Comparison of ENCODE assay signal across 1 cellular context in the genomic region with DNA sequence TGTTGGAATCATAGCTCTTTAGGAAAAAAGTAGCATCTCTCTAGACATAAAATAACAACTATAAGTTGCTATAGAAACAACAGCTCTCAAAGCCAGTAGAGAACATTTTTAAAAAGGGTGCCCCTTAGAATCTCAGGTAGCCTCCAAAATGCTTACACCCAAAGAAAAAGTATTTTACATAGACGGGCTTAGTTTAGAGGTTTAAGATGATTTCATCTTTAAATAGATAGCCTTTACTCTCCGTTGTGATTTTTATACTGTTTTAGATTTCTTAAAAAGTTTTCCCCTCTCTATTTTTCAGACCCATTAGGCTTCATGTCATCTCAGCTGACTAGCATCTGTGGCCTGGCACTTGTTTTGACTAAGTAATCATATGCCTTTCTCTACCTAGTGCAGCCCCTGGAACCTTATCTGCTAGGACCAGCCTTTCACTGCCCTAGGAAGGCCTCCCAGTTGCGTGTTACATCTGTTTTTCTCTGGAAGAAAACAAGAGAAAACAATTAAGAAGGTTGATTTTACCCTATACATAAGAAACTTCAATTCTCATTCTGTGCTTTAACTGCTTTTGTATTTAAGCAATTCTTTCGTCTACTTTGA.
TF ChIP-seq lines count a peak whose summit lies in the region.

No MANE protein-coding gene starts in this region.

TF ChIP-seq in K562, 482 proteins besides CTCF, POLR2A, EP300 and RAD21 (continued from another document and continues in another):
- TF ChIP-seq MBD2 (IDR thresholded peaks at IDR 0.05; ENCODE audit: borderline replicate concordance, low read depth): no peak; the same call in 1 of the 2 replicates
- no peak for TF ChIP-seq FOXA3 (CRISPR knock-in tag; conservative IDR thresholded peaks at IDR 0.05 in 1 of 2, IDR thresholded peaks at IDR 0.05 in 1 of 2)
- TF ChIP-seq TAF15 (IDR thresholded peaks at IDR 0.05; ENCODE audit: low read depth, low read length): no peak
- TF ChIP-seq ZNF407 (IDR thresholded peaks at IDR 0.05; ENCODE audit: low read depth): no peak
- TF ChIP-seq ZNF668 (CRISPR knock-in tag; IDR thresholded peaks at IDR 0.05): no peak
- no peak for TF ChIP-seq TBP (optimal IDR thresholded peaks at IDR 0.05; ENCODE audit: low read depth, low read length)
- TF ChIP-seq TARDBP (IDR thresholded peaks at IDR 0.05): no peak
- TF ChIP-seq, protein P1, sequence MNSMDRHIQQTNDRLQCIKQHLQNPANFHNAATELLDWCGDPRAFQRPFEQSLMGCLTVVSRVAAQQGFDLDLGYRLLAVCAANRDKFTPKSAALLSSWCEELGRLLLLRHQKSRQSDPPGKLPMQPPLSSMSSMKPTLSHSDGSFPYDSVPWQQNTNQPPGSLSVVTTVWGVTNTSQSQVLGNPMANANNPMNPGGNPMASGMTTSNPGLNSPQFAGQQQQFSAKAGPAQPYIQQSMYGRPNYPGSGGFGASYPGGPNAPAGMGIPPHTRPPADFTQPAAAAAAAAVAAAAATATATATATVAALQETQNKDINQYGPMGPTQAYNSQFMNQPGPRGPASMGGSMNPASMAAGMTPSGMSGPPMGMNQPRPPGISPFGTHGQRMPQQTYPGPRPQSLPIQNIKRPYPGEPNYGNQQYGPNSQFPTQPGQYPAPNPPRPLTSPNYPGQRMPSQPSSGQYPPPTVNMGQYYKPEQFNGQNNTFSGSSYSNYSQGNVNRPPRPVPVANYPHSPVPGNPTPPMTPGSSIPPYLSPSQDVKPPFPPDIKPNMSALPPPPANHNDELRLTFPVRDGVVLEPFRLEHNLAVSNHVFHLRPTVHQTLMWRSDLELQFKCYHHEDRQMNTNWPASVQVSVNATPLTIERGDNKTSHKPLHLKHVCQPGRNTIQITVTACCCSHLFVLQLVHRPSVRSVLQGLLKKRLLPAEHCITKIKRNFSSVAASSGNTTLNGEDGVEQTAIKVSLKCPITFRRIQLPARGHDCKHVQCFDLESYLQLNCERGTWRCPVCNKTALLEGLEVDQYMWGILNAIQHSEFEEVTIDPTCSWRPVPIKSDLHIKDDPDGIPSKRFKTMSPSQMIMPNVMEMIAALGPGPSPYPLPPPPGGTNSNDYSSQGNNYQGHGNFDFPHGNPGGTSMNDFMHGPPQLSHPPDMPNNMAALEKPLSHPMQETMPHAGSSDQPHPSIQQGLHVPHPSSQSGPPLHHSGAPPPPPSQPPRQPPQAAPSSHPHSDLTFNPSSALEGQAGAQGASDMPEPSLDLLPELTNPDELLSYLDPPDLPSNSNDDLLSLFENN (IDR thresholded peaks at IDR 0.05; ENCODE audit: low read depth in 2 of 2, low read length in 2 of 2): peak in 1 of 2 experiments; percentile 50; a peak in 1 of 4 replicates
- TF ChIP-seq PCBP1 (IDR thresholded peaks at IDR 0.05; ENCODE audit: low read depth, low read length, poor library complexity, severe bottlenecking): no peak
- TF ChIP-seq, protein P2, sequence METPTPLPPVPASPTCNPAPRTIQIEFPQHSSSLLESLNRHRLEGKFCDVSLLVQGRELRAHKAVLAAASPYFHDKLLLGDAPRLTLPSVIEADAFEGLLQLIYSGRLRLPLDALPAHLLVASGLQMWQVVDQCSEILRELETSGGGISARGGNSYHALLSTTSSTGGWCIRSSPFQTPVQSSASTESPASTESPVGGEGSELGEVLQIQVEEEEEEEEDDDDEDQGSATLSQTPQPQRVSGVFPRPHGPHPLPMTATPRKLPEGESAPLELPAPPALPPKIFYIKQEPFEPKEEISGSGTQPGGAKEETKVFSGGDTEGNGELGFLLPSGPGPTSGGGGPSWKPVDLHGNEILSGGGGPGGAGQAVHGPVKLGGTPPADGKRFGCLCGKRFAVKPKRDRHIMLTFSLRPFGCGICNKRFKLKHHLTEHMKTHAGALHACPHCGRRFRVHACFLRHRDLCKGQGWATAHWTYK (CRISPR knock-in tag; IDR thresholded peaks at IDR 0.05): no peak
- peak; percentile 40; the same call in 1 of the 2 replicates for TF ChIP-seq HDAC2 (IDR thresholded peaks at IDR 0.05)
- no peak for TF ChIP-seq ZNF551 (CRISPR knock-in tag; IDR thresholded peaks at IDR 0.05)
- TF ChIP-seq SP1 (CRISPR knock-in tag; IDR thresholded peaks at IDR 0.05): no peak
- TF ChIP-seq, protein P3, sequence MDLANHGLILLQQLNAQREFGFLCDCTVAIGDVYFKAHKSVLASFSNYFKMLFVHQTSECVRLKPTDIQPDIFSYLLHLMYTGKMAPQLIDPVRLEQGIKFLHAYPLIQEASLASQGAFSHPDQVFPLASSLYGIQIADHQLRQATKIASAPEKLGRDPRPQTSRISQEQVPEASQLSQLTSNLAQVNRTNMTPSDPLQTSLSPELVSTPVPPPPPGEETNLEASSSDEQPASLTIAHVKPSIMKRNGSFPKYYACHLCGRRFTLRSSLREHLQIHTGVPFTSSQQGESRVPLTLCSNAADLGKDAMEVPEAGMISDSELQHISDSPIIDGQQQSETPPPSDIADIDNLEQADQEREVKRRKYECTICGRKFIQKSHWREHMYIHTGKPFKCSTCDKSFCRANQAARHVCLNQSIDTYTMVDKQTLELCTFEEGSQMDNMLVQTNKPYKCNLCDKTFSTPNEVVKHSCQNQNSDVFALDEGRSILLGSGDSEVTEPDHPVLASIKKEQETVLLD (IDR thresholded peaks at IDR 0.05): no peak
- TF ChIP-seq ZFP1 (CRISPR knock-in tag; IDR thresholded peaks at IDR 0.05): no peak
- peak; percentile 65; the same call in 1 of the 2 replicates for TF ChIP-seq DMBX1 (CRISPR knock-in tag; IDR thresholded peaks at IDR 0.05; ENCODE audit: borderline replicate concordance)
- no peak for TF ChIP-seq ZBTB1 (CRISPR knock-in tag; IDR thresholded peaks at IDR 0.05; ENCODE audit: borderline replicate concordance, low read depth)
- TF ChIP-seq SMARCC2 (IDR thresholded peaks at IDR 0.05; ENCODE audit: low read depth): peak; percentile 88; the same call in 1 of the 2 replicates
- 0 out of 2 replicates have a peak, but pooled peaks have one; percentile 6 for TF ChIP-seq CREM (IDR thresholded peaks at IDR 0.05; ENCODE audit: low read depth)
- peak; percentile 84 for TF ChIP-seq PML (IDR thresholded peaks at IDR 0.05; ENCODE audit: low read length)
- no peak for TF ChIP-seq CCAR2 (IDR thresholded peaks at IDR 0.05; ENCODE audit: low read depth, low read length)
- peak; percentile 63; the same call in 1 of the 2 replicates for TF ChIP-seq GATAD2B (IDR thresholded peaks at IDR 0.05; ENCODE audit: borderline replicate concordance)
- no peak for TF ChIP-seq HBP1 (CRISPR knock-in tag; IDR thresholded peaks at IDR 0.05)
- peak; percentile 81 for TF ChIP-seq STAT5A (IDR thresholded peaks at IDR 0.05; ENCODE audit: borderline replicate concordance, low read length)
- no peak for TF ChIP-seq PTRF (tag; IDR thresholded peaks at IDR 0.05)
- TF ChIP-seq, protein P4, sequence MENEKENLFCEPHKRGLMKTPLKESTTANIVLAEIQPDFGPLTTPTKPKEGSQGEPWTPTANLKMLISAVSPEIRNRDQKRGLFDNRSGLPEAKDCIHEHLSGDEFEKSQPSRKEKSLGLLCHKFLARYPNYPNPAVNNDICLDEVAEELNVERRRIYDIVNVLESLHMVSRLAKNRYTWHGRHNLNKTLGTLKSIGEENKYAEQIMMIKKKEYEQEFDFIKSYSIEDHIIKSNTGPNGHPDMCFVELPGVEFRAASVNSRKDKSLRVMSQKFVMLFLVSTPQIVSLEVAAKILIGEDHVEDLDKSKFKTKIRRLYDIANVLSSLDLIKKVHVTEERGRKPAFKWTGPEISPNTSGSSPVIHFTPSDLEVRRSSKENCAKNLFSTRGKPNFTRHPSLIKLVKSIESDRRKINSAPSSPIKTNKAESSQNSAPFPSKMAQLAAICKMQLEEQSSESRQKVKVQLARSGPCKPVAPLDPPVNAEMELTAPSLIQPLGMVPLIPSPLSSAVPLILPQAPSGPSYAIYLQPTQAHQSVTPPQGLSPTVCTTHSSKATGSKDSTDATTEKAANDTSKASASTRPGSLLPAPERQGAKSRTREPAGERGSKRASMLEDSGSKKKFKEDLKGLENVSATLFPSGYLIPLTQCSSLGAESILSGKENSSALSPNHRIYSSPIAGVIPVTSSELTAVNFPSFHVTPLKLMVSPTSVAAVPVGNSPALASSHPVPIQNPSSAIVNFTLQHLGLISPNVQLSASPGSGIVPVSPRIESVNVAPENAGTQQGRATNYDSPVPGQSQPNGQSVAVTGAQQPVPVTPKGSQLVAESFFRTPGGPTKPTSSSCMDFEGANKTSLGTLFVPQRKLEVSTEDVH (IDR thresholded peaks at IDR 0.05; ENCODE audit: low read depth, partially characterized antibody): no peak
- TF ChIP-seq PRPF4 (IDR thresholded peaks at IDR 0.05; ENCODE audit: insufficient read depth, low read depth, low read length, poor library complexity, severe bottlenecking): no peak
- TF ChIP-seq HDAC6 (IDR thresholded peaks at IDR 0.05; ENCODE audit: low read depth, low read length): no peak
- TF ChIP-seq HMBOX1 (IDR thresholded peaks at IDR 0.05): peak; percentile 87
- no peak for TF ChIP-seq TRIM28 (IDR thresholded peaks at IDR 0.05)
- no peak; the same call in 1 of the 2 replicates for TF ChIP-seq MTA1 (IDR thresholded peaks at IDR 0.05; ENCODE audit: borderline replicate concordance)
- TF ChIP-seq SIRT6 (IDR thresholded peaks at IDR 0.05; ENCODE audit: low read depth, low read length): no peak
- TF ChIP-seq HMGN3 (IDR thresholded peaks at IDR 0.05; ENCODE audit: borderline replicate concordance, extremely low read depth, insufficient read length, low read depth, low read length): no peak
- TF ChIP-seq GATA2 (CRISPR knock-in tag; IDR thresholded peaks at IDR 0.05): peak; percentile 57; the same call in 1 of the 2 replicates
- no peak for TF ChIP-seq POLR3A (IDR thresholded peaks at IDR 0.05; ENCODE audit: borderline replicate concordance, extremely low read depth, insufficient read depth, insufficient read length)
- TF ChIP-seq ZNF76 (CRISPR knock-in tag; IDR thresholded peaks at IDR 0.05; ENCODE audit: borderline replicate concordance): no peak
